8 cellular contexts compared by ENCODE assay signal in the genomic region with DNA sequence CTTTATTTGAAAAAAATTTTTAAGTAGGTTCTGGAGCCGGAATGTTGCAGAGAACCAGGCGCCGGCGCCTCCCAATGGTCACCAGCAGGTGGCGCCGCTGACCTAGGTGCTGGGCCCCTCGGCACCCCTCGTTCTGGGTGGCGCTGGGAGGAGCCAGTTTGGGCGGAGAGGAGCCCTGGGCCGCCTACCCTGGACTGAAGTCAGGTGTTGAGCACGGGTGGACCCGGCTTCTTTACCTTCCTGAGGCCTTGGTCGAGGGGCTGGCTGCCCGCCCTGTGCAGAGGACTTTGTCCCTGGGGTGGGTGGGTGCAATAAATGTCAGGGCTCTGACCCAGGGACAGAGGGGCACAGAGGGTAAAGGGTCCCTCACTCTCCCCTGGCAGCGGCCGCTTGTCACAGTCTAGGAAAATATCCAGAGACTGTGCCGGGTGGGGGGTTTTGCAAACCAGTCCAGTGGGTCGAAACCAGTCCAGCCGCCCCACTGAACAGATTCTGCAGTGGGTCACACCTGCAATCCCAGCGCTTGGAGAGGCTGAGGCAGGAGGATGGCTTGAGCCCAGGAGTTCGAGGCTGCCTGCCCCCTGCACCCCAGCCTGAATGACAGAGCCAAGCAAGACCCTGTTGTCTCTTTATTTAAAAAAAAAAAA. TPM values are rescaled to one million over a fixed set of nuclear protein-coding genes. Genes with fewer than 3 reads are reported as not detected.
DNase-seq lines count a peak whose midpoint lies in the region; ATAC-seq and TF ChIP-seq lines count a peak whose summit lies in the region.

No MANE protein-coding gene starts in this region.

- peak; percentile 81 to 100 (median 99) for ATAC-seq in natural killer cell

- H3K27me3 Mint-ChIP-seq in natural killer cell (ENCODE audit: low read depth in 2 of 2), result peaks cover 0 to 2% of the 10 kb centered on the region in 2 donors

- TF ChIP-seq CTCF in esophagus muscularis mucosa (IDR thresholded peaks at IDR 0.05), result peak; percentile 90 to 98 (median 95)
- peak; percentile 97 for TF ChIP-seq CTCF in natural killer cell (IDR thresholded peaks at IDR 0.05)

- no peaks in the 10 kb centered on the region for H3K36me3 ChIP-seq in esophagus muscularis mucosa

- peak overlapping the region in 2 of 4 donors; percentile 19 to 28 for H3K4me3 ChIP-seq in esophagus muscularis mucosa

- H3K9me3 Mint-ChIP-seq in natural killer cell, result no peaks in the 10 kb centered on the region

- peaks cover 0 to 5% of the 10 kb centered on the region in 2 donors for H3K4me1 Mint-ChIP-seq in natural killer cell

- intact Hi-C loops in esophagus muscularis mucosa (cut with DNase I) (loop anchor here (2.0 to 10.0 kb wide), 3 partner anchors 153 to 313 kb away; partner anchors contain the start of gene FLCN), natural killer cell (cut with micrococcal nuclease) (loop anchor here (1.0 to 2.0 kb wide), 2 partner anchors 145 to 311 kb away; no protein-coding TSS in a partner anchor)

- no peaks in the 10 kb centered on the region for H3K27me3 ChIP-seq in esophagus muscularis mucosa

- H3K4me1 ChIP-seq in esophagus muscularis mucosa, result peaks cover 0 to 10% (median 9%) of the 10 kb centered on the region in 4 donors

- DNase-seq in NCI-H1417 (lab: John Stamatoyannopoulos, UW), result peak; percentile 57 to 77 (median 63)
- DNase-seq in NCI-H1417 treated with DMSO at 0.1 percent for 48 hours (lab: John Stamatoyannopoulos, UW), result no peak
- DNase-seq in HUDEP-2 (lab: John Stamatoyannopoulos, UW; ENCODE audit: unreplicated experiment in 76 of 76), result peak in 62 of 76 experiments; percentile 7 to 79 (median 58)
- DNase-seq in OCI-M1 (lab: John Stamatoyannopoulos, UW), result peak; percentile 71
- DNase-seq in activated T-cell treated with anti-CD3 and anti-CD28 coated beads for 24 hours (ENCODE audit: low read depth), result peak; percentile 68
- no peak for DNase-seq in esophagus muscularis mucosa (ENCODE audit: extremely low spot score)
- peak; percentile 75 for DNase-seq in natural killer cell
- peak; percentile 67 for DNase-seq in stimulated activated naive CD4-positive, alpha-beta T cell treated with Interleukin-2 at 50 U/mL for 16 hours (lab: John Stamatoyannopoulos, UW)

- no peak overlapping the region for H3K27ac ChIP-seq in esophagus muscularis mucosa (replicated peaks in 1 of 4)

- no peaks in the 10 kb centered on the region for H3K9me3 ChIP-seq in esophagus muscularis mucosa

- H3K4me3 Mint-ChIP-seq in natural killer cell, result no peak overlapping the region

- no peak for TF ChIP-seq EP300 in esophagus muscularis mucosa (IDR thresholded peaks at IDR 0.05)

- 55% methylated on average over 7 of the region's 22 CpGs for WGBS in esophagus muscularis mucosa

- H3K27ac Mint-ChIP-seq in natural killer cell, result no peak overlapping the region

- TF ChIP-seq POLR2A in esophagus muscularis mucosa (IDR thresholded peaks at IDR 0.05; ENCODE audit: low read depth), result no peak

- no peaks in the 10 kb centered on the region for H3K36me3 Mint-ChIP-seq in natural killer cell

RNA-seq across cellular contexts. Expression of gene TNFRSF13B, which starts 30.1 kb away (rescaled TPM):
- under 1 TPM in 1 of 4 donors, not detected in 3; 0.66 TPM for total RNA-seq in esophagus muscularis mucosa
- 1 to 10 TPM in 1 of 3 donors, under 1 TPM in 2; 0.70 to 7.7 (median 0.89) TPM for total RNA-seq in natural killer cell

RNA-seq across cellular contexts. Expression of gene MPRIP, which starts 40.3 kb away (rescaled TPM):
- 100 to 1,000 TPM; 108 to 194 (median 129) TPM for total RNA-seq in esophagus muscularis mucosa
- 100 to 1,000 TPM; 225 to 272 (median 229) TPM for total RNA-seq in natural killer cell

Comparison
In these comparisons a context has a peak if more than half of its experiments do, and no peak if none do; other contexts are left out.
1. DNase-seq: peak in NCI-H1417 (3 of 3), HUDEP-2 (62 of 76), OCI-M1 (single experiment), activated T-cell treated with anti-CD3 and anti-CD28 coated beads for 24 hours (single experiment), natural killer cell (single experiment) and stimulated activated naive CD4-positive, alpha-beta T cell treated with Interleukin-2 at 50 U/mL for 16 hours (single experiment); none in NCI-H1417 treated with DMSO at 0.1 percent for 48 hours (single experiment) and esophagus muscularis mucosa (single experiment).